Comparison of ENCODE assay signal across 28 cellular contexts in the genomic region with DNA sequence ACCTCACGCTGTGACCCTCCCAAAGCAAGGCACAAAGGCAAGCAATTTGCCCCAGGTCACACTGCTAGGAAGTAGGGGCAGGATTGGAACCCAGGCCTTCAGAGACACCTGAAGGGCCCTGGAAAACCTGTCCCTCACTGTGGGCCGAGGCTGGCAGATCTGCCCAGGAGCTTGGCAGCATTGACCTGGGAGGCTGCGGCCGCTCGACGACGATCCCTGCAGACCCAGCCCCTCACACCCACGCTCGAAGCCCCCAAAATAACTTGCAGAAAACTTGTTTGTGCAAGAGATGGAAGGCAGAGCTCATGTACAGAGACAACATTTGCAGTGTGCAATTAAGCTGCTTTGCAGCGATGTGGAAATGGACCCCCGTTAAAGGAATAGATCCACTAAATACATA.
"Had no signal": no experiment of that assay in that cellular context is flagged by ENCODE, and none has a peak within 500 bp of the region (broad histone marks: within the 10 kb centered on the region; RNA-seq: fewer than 3 reads in every experiment).

No MANE protein-coding gene starts in this region.

- H3K9me3 ChIP-seq: heart right ventricle, mucosa of descending colon, right atrium auricular region, right lobe of liver, stomach, testis, thyroid gland, transverse colon, upper lobe of left lung had no signal

- H3K4me3 ChIP-seq: heart right ventricle, hepatocyte, lung, mucosa of descending colon, right atrium auricular region, right lobe of liver, smooth muscle cell, stomach, testis, thyroid gland, transverse colon, upper lobe of left lung had no signal

- H2AFZ ChIP-seq: hepatocyte, parathyroid adenoma had no signal

- H3K4me2 ChIP-seq: hepatocyte, smooth muscle cell had no signal

- H3K27me3 ChIP-seq: hepatocyte, right atrium auricular region, right lobe of liver, testis, thyroid gland, transverse colon, upper lobe of left lung had no signal

- FAIRE-seq: urothelium cell line had no signal

- H3K27ac ChIP-seq: heart right ventricle, hepatocyte, parathyroid adenoma, right atrium auricular region, right lobe of liver, stomach, testis, thyroid gland, transverse colon, upper lobe of left lung had no signal

- H3K79me2 ChIP-seq: hepatocyte, parathyroid adenoma had no signal

- H3K9ac ChIP-seq: parathyroid adenoma had no signal

- DNase-seq: heart right ventricle; islet precursor cell; kidney glomerular epithelial cell; mesendoderm; naive thymus-derived CD4-positive, alpha-beta T cell; nucleus accumbens; stimulated activated CD4-positive, alpha-beta T cell treated with anti-CD3 and anti-CD28 coated beads, Interleukin-12 subunit alpha, Interleukin-12 subunit beta, amount 100 ng/mL, for 4 hours; stimulated activated CD4-positive, alpha-beta T cell treated with anti-CD3 and anti-CD28 coated beads, Interleukin-15, amount 100 ng/mL, for 24 hours; stimulated activated CD4-positive, alpha-beta T cell treated with anti-CD3 and anti-CD28 coated beads, Interleukin-2, amount 100 ng/mL, for 24 hours; stimulated activated CD4-positive, alpha-beta T cell treated with anti-CD3 and anti-CD28 coated beads, Interleukin-4, amount 100 ng/mL, for 1 hour; stimulated activated naive B cell treated with anti-CD40 and anti-IgM and Interleukin-4, amounts not matched to agents 10 μg/mL and 1 μg/mL and 100 μg/mL, for 72 hours; stimulated activated naive CD8-positive, alpha-beta T cell treated with anti-CD3 and anti-CD28 coated beads, Interleukin-15, Interleukin-2, amounts not matched to agents 100 U/mL and 50 U/mL, for 24 hours; stomach; testis; thyroid gland; transverse colon; upper lobe of left lung had no signal

- H3K36me3 ChIP-seq: heart right ventricle, right atrium auricular region, right lobe of liver, stomach, thyroid gland, transverse colon, upper lobe of left lung had no signal

- ATAC-seq: heart right ventricle; left cardiac atrium; left lobe of liver; mucosa of descending colon; naive thymus-derived CD4-positive, alpha-beta T cell; natural killer cell treated with Interleukin-12 subunit alpha and Interleukin-12 subunit beta and Interleukin-15 and Interleukin-18, amount 100 ng/mL, for 72 hours; right lobe of liver; stimulated activated naive B cell treated with anti-CD40 and anti-IgM and Interleukin-4, amounts not matched to agents 10 μg/mL and 1 μg/mL and 100 μg/mL, for 72 hours; stimulated activated naive CD8-positive, alpha-beta T cell treated with anti-CD3 and anti-CD28 coated beads, Interleukin-15, Interleukin-2, amounts not matched to agents 100 U/mL and 50 U/mL, for 24 hours had no signal

- H3K4me1 ChIP-seq: heart right ventricle, parathyroid adenoma, right atrium auricular region, right lobe of liver, stomach, testis, thyroid gland, transverse colon, upper lobe of left lung had no signal
